In genomic region chr14:90715993-90716392, GRCh38 we compare ENCODE assay signal across 28 cellular contexts.
A peak's percentile ranks its signal among the peaks of the same experiment; 100 is the strongest.
DNase-seq lines count a peak whose midpoint lies in the region; ATAC-seq and TF ChIP-seq lines count a peak whose summit lies in the region.
"Had no signal": no experiment of that assay in that cellular context is flagged by ENCODE, and none has a peak within 500 bp of the region (broad histone marks: within the 10 kb centered on the region; RNA-seq: fewer than 3 reads in every experiment).

No MANE protein-coding gene starts in this region.

- POLR2A ChIA-PET in PC-3 (lab: Charles Lee; ENCODE audit: unreplicated experiment) = no interaction called here

- H3K27me3 Mint-ChIP-seq in nephron (ENCODE audit: low read depth) = no peaks in the 10 kb centered on the region
- H3K27me3 Mint-ChIP-seq in type B pancreatic cell = no peaks in the 10 kb centered on the region
- no peaks in the 10 kb centered on the region for H3K27me3 Mint-ChIP-seq in activated T-cell treated with anti-CD3 and anti-CD28 coated beads, Interleukin-2, amount 50 U/mL, for 72 hours (ENCODE audit: low read depth)
- H3K27me3 Mint-ChIP-seq: activated naive CD8-positive, alpha-beta T cell had no signal

- H3K36me3 ChIP-seq in HUES48 (ENCODE audit: control insufficient read depth, insufficient read depth, low read length) (no peaks in the 10 kb centered on the region), PC-3 (ENCODE audit: low read depth, low read length) (no peaks in the 10 kb centered on the region)
- H3K36me3 ChIP-seq: ovary had no signal

- H3K4me2 ChIP-seq in PC-3 (ENCODE audit: low read length) = peak overlapping the region; percentile 34
- H3K4me2 ChIP-seq: KMS-11 had no signal

- H3K9ac ChIP-seq in HUES48 (ENCODE audit: low read depth, low read length) (no peak overlapping the region), PC-3 (ENCODE audit: low read length) (no peak overlapping the region)
- H3K9ac ChIP-seq: KMS-11 had no signal

- H3K36me3 Mint-ChIP-seq in nephron (ENCODE audit: low read depth) (peaks cover 24% of the 10 kb centered on the region), type B pancreatic cell (peaks cover 10% of the 10 kb centered on the region)
- H3K36me3 Mint-ChIP-seq in activated T-cell treated with anti-CD3 and anti-CD28 coated beads, Interleukin-2, amount 50 U/mL, for 72 hours (ENCODE audit: insufficient read depth in 2 of 2) = no peaks in the 10 kb centered on the region
- H3K36me3 Mint-ChIP-seq: activated naive CD8-positive, alpha-beta T cell; immature natural killer cell had no signal

- H3K9me3 Mint-ChIP-seq in nephron = peaks cover 2% of the 10 kb centered on the region
- H3K9me3 Mint-ChIP-seq in type B pancreatic cell = peaks cover 4% of the 10 kb centered on the region
- H3K9me3 Mint-ChIP-seq in activated T-cell treated with anti-CD3 and anti-CD28 coated beads, Interleukin-2, amount 50 U/mL, for 72 hours = no peaks in the 10 kb centered on the region
- H3K9me3 Mint-ChIP-seq: immature natural killer cell had no signal

- DNase-seq in PC-3 = peak; percentile 55
- no peak for DNase-seq in type B pancreatic cell (ENCODE audit: extremely low spot score, unreplicated experiment)
- no peak for DNase-seq in AG08396 (ENCODE audit: low spot score)
- DNase-seq in EL = no peak
- DNase-seq in activated T-cell treated with anti-CD3 and anti-CD28 coated beads, Interleukin-2, amount 50 U/mL, for 72 hours = no peak
- DNase-seq: activated CD4-positive, alpha-beta T cell treated with anti-CD3 and anti-CD28 coated beads for 48 hours; activated CD8-positive, alpha-beta memory T cell treated with anti-CD3 and anti-CD28 coated beads for 24 hours; activated effector memory CD4-positive, alpha-beta T cell treated with Interleukin-2 at 50 U/mL for 16 hours; C1 segment of cervical spinal cord; COR-L47; DND-41; GOT3; hippocampal formation; immature natural killer cell; left colon; NCI-H2029; NCI-H226; NCI-H748 treated with DMSO at 0.1 percent for 48 hours; ovary; stimulated activated CD4-positive, alpha-beta T cell treated with anti-CD3 and anti-CD28 coated beads, Interleukin-2, amount 100 ng/mL, for 24 hours; stomach; tibial artery had no signal

- H3K4me3 Mint-ChIP-seq in nephron = no peak overlapping the region
- H3K4me3 Mint-ChIP-seq in type B pancreatic cell = peak overlapping the region; percentile 78
- no peak overlapping the region for H3K4me3 Mint-ChIP-seq in activated T-cell treated with anti-CD3 and anti-CD28 coated beads, Interleukin-2, amount 50 U/mL, for 72 hours
- H3K4me3 Mint-ChIP-seq: activated naive CD8-positive, alpha-beta T cell; immature natural killer cell had no signal

- ATAC-seq in PC-3 = peak; percentile 54
- no peak for ATAC-seq in activated T-cell treated with anti-CD3 and anti-CD28 coated beads, Interleukin-2, amount 50 U/mL, for 72 hours (replicated peaks in 1 of 2)
- ATAC-seq: left colon had no signal

- CTCF ChIA-PET in PC-3 (lab: Charles Lee) = interaction anchor here (0.7 kb wide), 1 partner anchor 44 kb away, joined by 3 read pairs; no protein-coding TSS in a partner anchor

- H3K4me1 Mint-ChIP-seq in nephron (peaks cover 53% of the 10 kb centered on the region), type B pancreatic cell (ENCODE audit: unreplicated experiment) (peaks cover 31% of the 10 kb centered on the region)
- H3K4me1 Mint-ChIP-seq in activated T-cell treated with anti-CD3 and anti-CD28 coated beads, Interleukin-2, amount 50 U/mL, for 72 hours (ENCODE audit: low read depth) = peaks cover 6% of the 10 kb centered on the region
- H3K4me1 Mint-ChIP-seq: immature natural killer cell had no signal

- no TSS peak for BruUV-seq in PC-3 (replicated peaks; lab: Mats Ljungman, UMichigan)

- peak overlapping the region; percentile 4 to 54 (median 11) for H3K27ac Mint-ChIP-seq in nephron
- H3K27ac Mint-ChIP-seq in type B pancreatic cell = peak overlapping the region; percentile 98
- no peak overlapping the region for H3K27ac Mint-ChIP-seq in activated T-cell treated with anti-CD3 and anti-CD28 coated beads, Interleukin-2, amount 50 U/mL, for 72 hours
- H3K27ac Mint-ChIP-seq: activated naive CD8-positive, alpha-beta T cell; immature natural killer cell had no signal

- TF ChIP-seq CTCF in PC-3 (conservative IDR thresholded peaks at IDR 0.05; ENCODE audit: low read depth, low read length) (no peak), nephron (IDR thresholded peaks at IDR 0.05; ENCODE audit: unreplicated experiment in 3 of 3) (no peak), type B pancreatic cell (conservative IDR thresholded peaks at IDR 0.05) (no peak)

- H3K27me3 ChIP-seq in HUES48 (ENCODE audit: control insufficient read depth, insufficient read depth, low read length) (no peaks in the 10 kb centered on the region), PC-3 (ENCODE audit: low read length) (no peaks in the 10 kb centered on the region)
- H3K27me3 ChIP-seq: ovary, right atrium auricular region, stomach, tibial artery had no signal

- H3K4me3 ChIP-seq in HUES48 (ENCODE audit: low read depth, low read length) = no peak overlapping the region
- no peak overlapping the region for H3K4me3 ChIP-seq in PC-3 (ENCODE audit: low read length)
- H3K4me3 ChIP-seq: ovary, right atrium auricular region, stomach, tibial artery had no signal

- intact Hi-C loops in PC-3 (cut with micrococcal nuclease) = no loop called here

- H3K9me3 ChIP-seq in HUES48 (ENCODE audit: control insufficient read depth, insufficient read depth, low read length) = no peaks in the 10 kb centered on the region
- H3K9me3 ChIP-seq in PC-3 (ENCODE audit: low read length) = no peaks in the 10 kb centered on the region
- H3K9me3 ChIP-seq: ovary, right atrium auricular region, stomach, tibial artery had no signal

- no peaks in the 10 kb centered on the region for H3K9me2 ChIP-seq in PC-3 (replicated peaks; ENCODE audit: low read length)

- H3K27ac ChIP-seq in HUES48 (ENCODE audit: low read depth, low read length) = peak overlapping the region; percentile 29
- no peak overlapping the region for H3K27ac ChIP-seq in PC-3 (ENCODE audit: low read length)
- H3K27ac ChIP-seq: HL-60, KMS-11, ovary, right atrium auricular region, stomach, tibial artery had no signal

- H3K4me1 ChIP-seq in HUES48 (ENCODE audit: control insufficient read depth, insufficient read depth, low read length) (peaks cover 12% of the 10 kb centered on the region), PC-3 (ENCODE audit: insufficient read depth, low read length) (peaks cover 24% of the 10 kb centered on the region)

- H4K20me1 ChIP-seq in PC-3 (ENCODE audit: low read length) = no peaks in the 10 kb centered on the region

- no peaks in the 10 kb centered on the region for H3K79me2 ChIP-seq in PC-3 (ENCODE audit: low read length)

- no peak overlapping the region for H2AFZ ChIP-seq in PC-3 (ENCODE audit: low read length)

- H3F3A ChIP-seq in PC-3 (ENCODE audit: low read length, unreplicated experiment) = no peaks in the 10 kb centered on the region
